ENCODE assay signal across 25 cellular contexts in the genomic region with DNA sequence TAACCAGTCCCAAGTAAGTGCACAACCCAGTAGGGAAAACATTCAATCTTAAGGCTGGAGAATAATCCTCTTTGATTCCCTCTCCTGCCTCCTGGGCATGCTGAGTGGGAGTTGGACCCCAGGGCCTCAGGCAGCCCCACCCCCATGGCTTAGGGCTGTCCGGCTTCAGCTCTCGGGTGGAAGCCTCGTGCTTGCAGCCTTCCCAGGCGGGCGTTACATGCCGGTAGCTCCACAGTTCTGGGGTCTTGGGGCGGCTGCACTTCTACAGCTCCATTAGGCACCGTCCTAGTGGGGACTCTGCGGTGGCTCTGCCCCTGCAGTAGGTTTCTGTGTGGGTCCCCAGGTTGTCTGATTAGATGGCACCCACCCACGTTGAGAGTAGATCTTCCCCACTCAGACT. TPM values are rescaled to one million over a fixed set of nuclear protein-coding genes. Genes with fewer than 3 reads are reported as not detected.
DNase-seq lines count a peak whose midpoint lies in the region; ATAC-seq and TF ChIP-seq lines count a peak whose summit lies in the region.
"Had no signal": no experiment of that assay in that cellular context is flagged by ENCODE, and none has a peak within 500 bp of the region (broad histone marks: within the 10 kb centered on the region; RNA-seq: fewer than 3 reads in every experiment).

No MANE protein-coding gene starts in this region.

- 56% methylated on average over 10 of the region's 10 CpGs for WGBS in smooth muscle cell (ENCODE audit: low lambda C conversion rate)

- peaks cover 91% of the 10 kb centered on the region for H3K4me1 ChIP-seq in CD4-positive, CD25-positive, alpha-beta regulatory T cell (ENCODE audit: control insufficient read depth, insufficient read depth, low read length, poor library complexity, severe bottlenecking)
- H3K4me1 ChIP-seq in smooth muscle cell (ENCODE audit: low read depth), result peaks cover 5% of the 10 kb centered on the region
- H3K4me1 ChIP-seq in MM.1S (ENCODE audit: low read length), result peaks cover 75% of the 10 kb centered on the region

- DNase-seq in CD4-positive, CD25-positive, alpha-beta regulatory T cell, result no peak
- no peak for DNase-seq in T-helper 17 cell
- no peak for DNase-seq in immature natural killer cell
- no peak for DNase-seq in smooth muscle cell (lab: John Stamatoyannopoulos, UW; ENCODE audit: unreplicated experiment)
- DNase-seq in MM.1S, result no peak
- no peak for DNase-seq in LoVo (ENCODE audit: low spot score)
- DNase-seq in stimulated activated naive CD8-positive, alpha-beta T cell treated with anti-CD3 and anti-CD28 coated beads, Interleukin-15, amount 100 ng/mL, for 72 hours, result no peak
- DNase-seq: activated CD4-positive, alpha-beta T cell treated with anti-CD3 and anti-CD28 coated beads, Interleukin-2, amount 50 U/mL, for 48 hours; activated naive CD4-positive, alpha-beta T cell; activated T-cell treated with anti-CD3 and anti-CD28 coated beads, Interleukin-2, amount 50 U/mL, for 24 hours; anterior cingulate cortex; caudate nucleus; DMS53; hypothalamus; KG1; lower lobe of right lung; MV-4-11; NCI-H1694 treated with DMSO at 0.1 percent for 48 hours; NCI-H526 treated with DMSO at 0.1 percent for 48 hours; right lobe of liver; stimulated activated CD8-positive, alpha-beta memory T cell treated with anti-CD3 and anti-CD28 coated beads, Interleukin-4, amount 100 ng/mL, for 48 hours; substantia nigra had no signal

- H3K9me3 Mint-ChIP-seq in CD4-positive, CD25-positive, alpha-beta regulatory T cell, result peaks cover 0 to 13% (median 5%) of the 10 kb centered on the region in 7 donors
- peaks cover 0 to 3% (median 0%) of the 10 kb centered on the region in 6 donors for H3K9me3 Mint-ChIP-seq in immature natural killer cell
- peaks cover 14 to 16% of the 10 kb centered on the region in 2 donors for H3K9me3 Mint-ChIP-seq in stimulated activated naive CD8-positive, alpha-beta T cell treated with anti-CD3 and anti-CD28 coated beads, Interleukin-15, amount 100 ng/mL, for 72 hours

- no peak overlapping the region for H3K9ac ChIP-seq in smooth muscle cell (ENCODE audit: low read depth)
- no peak overlapping the region for H3K9ac ChIP-seq in MM.1S (ENCODE audit: low read length)

- H2AFZ ChIP-seq in smooth muscle cell (ENCODE audit: low read depth) (no peak overlapping the region), MM.1S (ENCODE audit: low read length) (no peak overlapping the region)

- H3K36me3 ChIP-seq in CD4-positive, CD25-positive, alpha-beta regulatory T cell (ENCODE audit: control insufficient read depth, insufficient read depth, low read length), result peaks cover 9% of the 10 kb centered on the region
- H3K36me3 ChIP-seq in smooth muscle cell (ENCODE audit: low read depth) (no peaks in the 10 kb centered on the region), MM.1S (replicated peaks; ENCODE audit: insufficient read depth, low read length) (no peaks in the 10 kb centered on the region)
- H3K36me3 ChIP-seq: right lobe of liver had no signal

- peaks cover 5 to 6% of the 10 kb centered on the region in 2 experiments for H3K9me3 ChIP-seq in CD4-positive, CD25-positive, alpha-beta regulatory T cell (ENCODE audit: control insufficient read depth in 2 of 2, low read length in 2 of 2)
- H3K9me3 ChIP-seq in T-helper 17 cell (ENCODE audit: control insufficient read depth, low read length, poor library complexity, severe bottlenecking) (no peaks in the 10 kb centered on the region), smooth muscle cell (replicated peaks; ENCODE audit: low read depth) (no peaks in the 10 kb centered on the region), MM.1S (replicated peaks; ENCODE audit: insufficient read depth, low read length) (no peaks in the 10 kb centered on the region)
- H3K9me3 ChIP-seq: lower lobe of right lung, right lobe of liver had no signal

- H3K27me3 Mint-ChIP-seq in CD4-positive, CD25-positive, alpha-beta regulatory T cell, result no peaks in the 10 kb centered on the region
- H3K27me3 Mint-ChIP-seq in T-helper 17 cell, result no peaks in the 10 kb centered on the region
- peaks cover 9 to 13% (median 13%) of the 10 kb centered on the region in 3 donors for H3K27me3 Mint-ChIP-seq in immature natural killer cell (ENCODE audit: low read depth in 3 of 3)
- H3K27me3 Mint-ChIP-seq in stimulated activated naive CD8-positive, alpha-beta T cell treated with anti-CD3 and anti-CD28 coated beads, Interleukin-15, amount 100 ng/mL, for 72 hours, result no peaks in the 10 kb centered on the region
- H3K27me3 Mint-ChIP-seq: activated T-cell treated with anti-CD3 and anti-CD28 coated beads, Interleukin-2, amount 50 U/mL, for 24 hours had no signal

- H4K20me1 ChIP-seq in smooth muscle cell (ENCODE audit: low read depth) (no peaks in the 10 kb centered on the region), MM.1S (ENCODE audit: insufficient read depth, low read length) (no peaks in the 10 kb centered on the region)

- peak overlapping the region; percentile 49 for H3K4me2 ChIP-seq in smooth muscle cell
- no peak overlapping the region for H3K4me2 ChIP-seq in MM.1S (ENCODE audit: low read depth, low read length)

- H3K4me3 Mint-ChIP-seq in CD4-positive, CD25-positive, alpha-beta regulatory T cell, result peak overlapping the region in 3 of 4 donors; percentile 70 to 98 (median 95)
- no peak overlapping the region for H3K4me3 Mint-ChIP-seq in T-helper 17 cell
- peak overlapping the region; percentile 93 to 100 (median 97) for H3K4me3 Mint-ChIP-seq in immature natural killer cell
- H3K4me3 Mint-ChIP-seq in stimulated activated naive CD8-positive, alpha-beta T cell treated with anti-CD3 and anti-CD28 coated beads, Interleukin-15, amount 100 ng/mL, for 72 hours, result no peak overlapping the region
- H3K4me3 Mint-ChIP-seq: activated T-cell treated with anti-CD3 and anti-CD28 coated beads, Interleukin-2, amount 50 U/mL, for 24 hours had no signal

- H3K27me3 ChIP-seq in CD4-positive, CD25-positive, alpha-beta regulatory T cell (ENCODE audit: control insufficient read depth, insufficient read depth, low read length), result no peaks in the 10 kb centered on the region
- H3K27me3 ChIP-seq in smooth muscle cell (ENCODE audit: low read depth) (no peaks in the 10 kb centered on the region), MM.1S (replicated peaks; ENCODE audit: insufficient read depth, low read length) (no peaks in the 10 kb centered on the region)
- H3K27me3 ChIP-seq: right lobe of liver had no signal

- peaks cover 49% of the 10 kb centered on the region for H3K36me3 Mint-ChIP-seq in CD4-positive, CD25-positive, alpha-beta regulatory T cell
- peaks cover 13% of the 10 kb centered on the region for H3K36me3 Mint-ChIP-seq in T-helper 17 cell (ENCODE audit: low read depth)
- H3K36me3 Mint-ChIP-seq in immature natural killer cell, result peaks cover 18 to 46% (median 35%) of the 10 kb centered on the region in 3 donors

- H3K9me2 ChIP-seq in MM.1S (replicated peaks; ENCODE audit: insufficient read depth, low read length), result no peaks in the 10 kb centered on the region

- H3K4me3 ChIP-seq in CD4-positive, CD25-positive, alpha-beta regulatory T cell (ENCODE audit: low read depth, low read length), result no peak overlapping the region
- H3K4me3 ChIP-seq in smooth muscle cell, result no peak overlapping the region
- no peak overlapping the region for H3K4me3 ChIP-seq in MM.1S (ENCODE audit: low read length)
- H3K4me3 ChIP-seq: lower lobe of right lung, right lobe of liver had no signal

- H3K27ac ChIP-seq in CD4-positive, CD25-positive, alpha-beta regulatory T cell (ENCODE audit: insufficient read depth, low read length, poor library complexity, severe bottlenecking), result peak overlapping the region; percentile 50
- H3K27ac ChIP-seq in smooth muscle cell (ENCODE audit: low read depth), result no peak overlapping the region
- no peak overlapping the region for H3K27ac ChIP-seq in MM.1S (ENCODE audit: low read length)
- H3K27ac ChIP-seq: right lobe of liver had no signal

- no peaks in the 10 kb centered on the region for H3K79me2 ChIP-seq in smooth muscle cell (ENCODE audit: low read depth)
- H3K79me2 ChIP-seq in MM.1S (ENCODE audit: low read length), result peaks cover 17% of the 10 kb centered on the region; the same call in 1 of the 2 replicates

- H3F3A ChIP-seq in smooth muscle cell (ENCODE audit: low read depth) (peaks cover 28% of the 10 kb centered on the region), MM.1S (ENCODE audit: insufficient read depth, low read length) (peaks cover 33% of the 10 kb centered on the region)

- TF ChIP-seq CTCF in smooth muscle cell (IDR thresholded peaks at IDR 0.05; ENCODE audit: borderline replicate concordance, insufficient read depth, poor library complexity, severe bottlenecking) (no peak), MM.1S (IDR thresholded peaks at IDR 0.05; ENCODE audit: low read length) (no peak)

- peak overlapping the region; percentile 94 to 99 (median 96) for H3K27ac Mint-ChIP-seq in CD4-positive, CD25-positive, alpha-beta regulatory T cell
- H3K27ac Mint-ChIP-seq in T-helper 17 cell (peak overlapping the region; percentile 95), immature natural killer cell (peak overlapping the region; percentile 73 to 100 (median 100))
- H3K27ac Mint-ChIP-seq in stimulated activated naive CD8-positive, alpha-beta T cell treated with anti-CD3 and anti-CD28 coated beads, Interleukin-15, amount 100 ng/mL, for 72 hours, result no peak overlapping the region

- ATAC-seq in CD4-positive, CD25-positive, alpha-beta regulatory T cell (ENCODE audit: low read depth in 2 of 2), result no peak
- no peak for ATAC-seq in T-helper 17 cell
- ATAC-seq in stimulated activated naive CD8-positive, alpha-beta T cell treated with anti-CD3 and anti-CD28 coated beads, Interleukin-15, amount 100 ng/mL, for 72 hours, result no peak
- ATAC-seq: lower lobe of right lung, right lobe of liver, SK-N-SH treated with all-trans-retinoic acid at 6 μM for 48 hours had no signal

- H3K4me1 Mint-ChIP-seq in CD4-positive, CD25-positive, alpha-beta regulatory T cell, result peaks cover 21 to 94% (median 78%) of the 10 kb centered on the region in 4 donors
- H3K4me1 Mint-ChIP-seq in T-helper 17 cell (peaks cover 62% of the 10 kb centered on the region), immature natural killer cell (peaks cover 94 to 100% of the 10 kb centered on the region in 2 donors)
- peaks cover 94% of the 10 kb centered on the region for H3K4me1 Mint-ChIP-seq in stimulated activated naive CD8-positive, alpha-beta T cell treated with anti-CD3 and anti-CD28 coated beads, Interleukin-15, amount 100 ng/mL, for 72 hours

RNA-seq across cellular contexts. Expression of a gene that starts 10.1 kb away (rescaled TPM):
- total RNA-seq in CD4-positive, CD25-positive, alpha-beta regulatory T cell, result 55.7 TPM
- 100 to 1,000 TPM; 106 to 175 (median 139) TPM for polyA plus RNA-seq in CD4-positive, CD25-positive, alpha-beta regulatory T cell
- 10 to 100 TPM; 32.5 to 51.4 TPM for total RNA-seq in T-helper 17 cell
- polyA plus RNA-seq in immature natural killer cell, result 100 to 1,000 TPM; 327 to 486 (median 374) TPM
- total RNA-seq in smooth muscle cell, result 30.7 and 35.8 TPM in 2 replicates
- 91.1 and 121 TPM in 2 replicates for polyA plus RNA-seq in smooth muscle cell

RNA-seq across cellular contexts. Expression of a gene that starts 22.5 kb away (rescaled TPM):
- 1.4 TPM for total RNA-seq in CD4-positive, CD25-positive, alpha-beta regulatory T cell
- polyA plus RNA-seq in CD4-positive, CD25-positive, alpha-beta regulatory T cell, result under 1 TPM in 1 of 4 donors, not detected in 3; 0.38 TPM
- total RNA-seq in T-helper 17 cell (1 to 10 TPM in 1 of 2 donors, under 1 TPM in 1; 0.50 to 1.4 TPM), smooth muscle cell (0.31 TPM in 1 of 2 replicates, not detected in the other)
- polyA plus RNA-seq in immature natural killer cell (under 1 TPM in 1 of 3 donors, not detected in 2; 0.43 TPM), smooth muscle cell (0.14 and 1.3 TPM in 2 replicates)
- total RNA-seq: frontal cortex, right lobe of liver had no signal
- polyA plus RNA-seq: esophagus had no signal

RNA-seq across cellular contexts. Expression of a gene that starts 44.1 kb away (rescaled TPM):
- total RNA-seq in CD4-positive, CD25-positive, alpha-beta regulatory T cell, result 46.7 TPM
- 100 to 1,000 TPM; 152 to 175 (median 168) TPM for polyA plus RNA-seq in CD4-positive, CD25-positive, alpha-beta regulatory T cell
- 10 to 100 TPM; 30.3 to 43.4 TPM for total RNA-seq in T-helper 17 cell
- polyA plus RNA-seq in immature natural killer cell, result 100 to 1,000 TPM in 1 of 3 donors, 10 to 100 TPM in 2; 62.2 to 121 (median 89.0) TPM
- 226 and 246 TPM in 2 replicates for total RNA-seq in smooth muscle cell
- polyA plus RNA-seq in smooth muscle cell, result 206 and 239 TPM in 2 replicates

Comparison
In these comparisons a context has a peak if more than half of its experiments do, and no peak if none do; other contexts are left out.
1. H3K27ac Mint-ChIP-seq: peak in CD4-positive, CD25-positive, alpha-beta regulatory T cell (3 of 3), T-helper 17 cell (single experiment) and immature natural killer cell (6 of 6); none in stimulated activated naive CD8-positive, alpha-beta T cell treated with anti-CD3 and anti-CD28 coated beads, Interleukin-15, amount 100 ng/mL, for 72 hours (0 of 2).
2. H3K4me3 Mint-ChIP-seq: peak in CD4-positive, CD25-positive, alpha-beta regulatory T cell (3 of 4) and immature natural killer cell (5 of 5); none in T-helper 17 cell (single experiment) and stimulated activated naive CD8-positive, alpha-beta T cell treated with anti-CD3 and anti-CD28 coated beads, Interleukin-15, amount 100 ng/mL, for 72 hours (0 of 2).